Comparison of ENCODE assay signal across 23 cellular contexts in genomic region chr2:569681-570080, GRCh38.
"Had no signal": no experiment of that assay in that cellular context is flagged by ENCODE, and none has a peak within 500 bp of the region (broad histone marks: within the 10 kb centered on the region; RNA-seq: fewer than 3 reads in every experiment).

No MANE protein-coding gene starts in this region.

- H3K4me3 ChIP-seq: MG63 had no signal

- H3K27ac ChIP-seq: RWPE1 had no signal

- ATAC-seq: HepG2, Panc1, PC-3 had no signal

- DNase-seq: IMR-90, Karpas-422, KG1, MG63, NCI-H1092, NCI-H1105 treated with DMSO at 0.1 percent for 48 hours, NCI-H1417 treated with DMSO at 0.1 percent for 48 hours, NCI-H187, NCI-H2029, NCI-H2081 treated with DMSO at 0.1 percent for 48 hours, NCI-H2171, NCI-H226, NCI-H446, NCI-H510A, NCI-H524 treated with DMSO at 0.1 percent for 48 hours, NCI-H69, NCI-H774, PC-3, SHP77, SW 1271 had no signal

- H3K9me3 ChIP-seq: MG63 had no signal

- H3K36me3 ChIP-seq: MG63 had no signal

- H3K27me3 ChIP-seq: MG63 had no signal
